Comparison of ENCODE assay signal across 7 cellular contexts in the genomic region with DNA sequence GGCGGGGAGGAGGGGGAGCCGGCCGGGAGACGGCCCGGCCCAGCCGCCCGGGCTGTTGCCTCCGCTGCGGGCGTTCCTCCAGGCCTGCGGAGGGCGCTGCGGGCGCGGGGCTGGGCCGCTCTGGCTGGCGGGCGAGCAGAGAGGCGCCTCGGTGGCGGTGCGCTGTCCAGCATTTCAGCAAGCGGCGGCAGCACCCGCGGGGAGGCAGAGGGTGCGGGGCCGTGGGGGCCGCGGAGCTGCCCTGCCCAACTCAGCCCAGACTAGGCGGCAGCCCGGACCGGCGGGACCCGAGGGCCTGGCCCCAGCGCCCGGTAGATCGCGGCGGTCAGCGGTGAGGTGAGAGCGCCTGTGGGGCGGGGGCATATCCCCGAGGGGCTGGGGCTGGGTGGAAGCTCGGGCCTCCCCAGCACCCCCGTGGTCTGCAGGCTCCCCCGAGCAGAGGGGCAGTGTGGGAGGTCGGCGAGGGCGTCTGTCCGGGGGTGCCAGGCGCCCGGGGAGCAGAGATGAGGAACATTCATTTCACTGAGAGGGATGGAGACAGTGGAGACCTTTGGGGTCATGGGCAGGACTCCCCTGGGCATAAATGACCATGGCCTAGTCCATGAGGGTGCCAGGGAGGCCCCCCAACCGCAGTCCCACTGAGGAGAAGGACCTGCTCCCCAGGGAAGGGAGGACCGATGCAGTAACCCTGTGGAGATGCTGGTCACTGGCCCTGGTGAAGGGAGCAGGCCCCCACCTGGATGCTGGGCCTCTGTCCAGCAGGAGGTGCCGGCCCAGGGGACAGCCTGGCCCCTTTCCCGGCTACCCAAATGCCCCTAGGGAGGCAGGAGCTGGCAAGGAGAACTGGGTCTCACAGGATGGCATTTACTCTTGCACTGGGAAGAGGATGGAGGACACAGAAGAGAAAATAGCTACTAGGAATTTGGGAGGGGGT. TPM values are rescaled to one million over a fixed set of nuclear protein-coding genes. Genes with fewer than 3 reads are reported as not detected.
DNase-seq lines count a peak whose midpoint lies in the region; ATAC-seq and TF ChIP-seq lines count a peak whose summit lies in the region.

A gene with protein sequence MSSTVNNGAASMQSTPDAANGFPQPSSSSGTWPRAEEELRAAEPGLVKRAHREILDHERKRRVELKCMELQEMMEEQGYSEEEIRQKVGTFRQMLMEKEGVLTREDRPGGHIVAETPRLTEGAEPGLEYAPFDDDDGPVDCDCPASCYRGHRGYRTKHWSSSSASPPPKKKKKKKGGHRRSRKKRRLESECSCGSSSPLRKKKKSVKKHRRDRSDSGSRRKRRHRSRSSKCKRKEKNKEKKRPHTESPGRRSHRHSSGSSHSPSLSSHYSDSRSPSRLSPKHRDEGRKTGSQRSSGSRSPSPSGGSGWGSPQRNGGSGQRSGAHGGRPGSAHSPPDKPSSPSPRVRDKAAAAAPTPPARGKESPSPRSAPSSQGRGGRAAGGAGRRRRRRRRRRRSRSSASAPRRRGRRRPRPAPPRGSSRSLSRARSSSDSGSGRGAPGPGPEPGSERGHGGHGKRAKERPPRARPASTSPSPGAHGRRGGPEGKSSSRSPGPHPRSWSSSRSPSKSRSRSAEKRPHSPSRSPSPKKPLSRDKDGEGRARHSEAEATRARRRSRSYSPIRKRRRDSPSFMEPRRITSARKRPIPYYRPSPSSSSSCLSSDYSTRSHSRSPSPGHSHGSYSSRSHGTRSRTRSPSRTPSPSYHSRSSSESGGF (plus strand): TSS at position 165 of the 934 bp plus-strand sequence. CDS start 33,171 bp downstream, outside the sequence.

- no peak for TF ChIP-seq POLR2A in GM18505 (IDR thresholded peaks at IDR 0.05; ENCODE audit: borderline replicate concordance, extremely low read depth, insufficient read depth, insufficient read length)

- TF ChIP-seq CTCF in OCI-LY1 (IDR thresholded peaks at IDR 0.05; ENCODE audit: low read length): peak; percentile 60
- TF ChIP-seq CTCF in epithelial cell of proximal tubule (conservative IDR thresholded peaks at IDR 0.05; ENCODE audit: low read depth, low read length): peak; percentile 55

- H4K20me1 ChIP-seq in OCI-LY1 (ENCODE audit: insufficient read depth, low read length): no peaks in the 10 kb centered on the region

- no peaks in the 10 kb centered on the region for H3K9me2 ChIP-seq in OCI-LY1 (ENCODE audit: low read depth, low read length)

- H3K36me3 ChIP-seq in HUES6 (ENCODE audit: control insufficient read depth, insufficient read depth, low read length) (no peaks in the 10 kb centered on the region), OCI-LY1 (ENCODE audit: insufficient read depth, low read length) (no peaks in the 10 kb centered on the region)

- DNase-seq in activated T-cell treated with anti-CD3 and anti-CD28 coated beads for 1 hour (ENCODE audit: low read depth) (peak; percentile 76), epithelial cell of proximal tubule (ENCODE audit: low read depth) (no peak), middle frontal gyrus (ENCODE audit: extremely low spot score, low spot score) (peak; percentile 58)
- peak; percentile 45 to 68 for DNase-seq in stimulated activated CD8-positive, alpha-beta memory T cell treated with anti-CD3 and anti-CD28 coated beads, Interleukin-4, amount 100 ng/mL, for 1 hour (ENCODE audit: low read depth in 2 of 2, low spot score in 1 of 2)

- H3K27ac ChIP-seq in HUES6 (ENCODE audit: low read depth, low read length) (no peak within 1 kb of the TSS), OCI-LY1 (ENCODE audit: low read depth, low read length, poor library complexity, severe bottlenecking) (no peak within 1 kb of the TSS)

- peak within 1 kb of the TSS; percentile 62 for H3K4me3 ChIP-seq in HUES6 (ENCODE audit: low read depth, low read length)
- no peak within 1 kb of the TSS for H3K4me3 ChIP-seq in OCI-LY1 (ENCODE audit: low read depth, low read length, poor library complexity, severe bottlenecking)
- no peak within 1 kb of the TSS for H3K4me3 ChIP-seq in epithelial cell of proximal tubule (ENCODE audit: low read depth, low read length)

- no peaks in the 10 kb centered on the region for H3K9me3 ChIP-seq in HUES6 (ENCODE audit: control insufficient read depth, insufficient read depth, low read depth, low read length)
- no peaks in the 10 kb centered on the region for H3K9me3 ChIP-seq in OCI-LY1 (ENCODE audit: low read length)

- H3K27me3 ChIP-seq in HUES6 (ENCODE audit: control insufficient read depth, insufficient read depth, low read length) (peaks cover 19% of the 10 kb centered on the region), OCI-LY1 (ENCODE audit: insufficient read depth, low read length) (no peaks in the 10 kb centered on the region)

- H3K4me1 ChIP-seq in HUES6 (ENCODE audit: control insufficient read depth, insufficient read depth, low read length) (peaks cover 15% of the 10 kb centered on the region), OCI-LY1 (ENCODE audit: insufficient read depth, low read length, severe bottlenecking) (no peaks in the 10 kb centered on the region)

- H3F3A ChIP-seq in OCI-LY1 (ENCODE audit: insufficient read depth, low read length): no peaks in the 10 kb centered on the region

- ATAC-seq in GM18505 (IDR thresholded peaks at IDR 0.05; ENCODE audit: unreplicated experiment): peak; percentile 79

- H2AFZ ChIP-seq in OCI-LY1 (ENCODE audit: low read length): no peak within 1 kb of the TSS

- no peaks in the 10 kb centered on the region for H3K79me2 ChIP-seq in OCI-LY1 (ENCODE audit: insufficient read depth, low read length)

- H3K9ac ChIP-seq in HUES6 (ENCODE audit: low read length): no peak within 1 kb of the TSS
- H3K9ac ChIP-seq in OCI-LY1 (ENCODE audit: low read length): no peak within 1 kb of the TSS

- H3K4me2 ChIP-seq in OCI-LY1 (ENCODE audit: low read length): no peak within 1 kb of the TSS

RNA-seq across cellular contexts. Expression of the gene that starts here (rescaled TPM):
- total RNA-seq in epithelial cell of proximal tubule: 0.07 TPM in 1 of 2 replicates, not detected in the other
